4 cellular contexts compared by ENCODE assay signal in the genomic region with DNA sequence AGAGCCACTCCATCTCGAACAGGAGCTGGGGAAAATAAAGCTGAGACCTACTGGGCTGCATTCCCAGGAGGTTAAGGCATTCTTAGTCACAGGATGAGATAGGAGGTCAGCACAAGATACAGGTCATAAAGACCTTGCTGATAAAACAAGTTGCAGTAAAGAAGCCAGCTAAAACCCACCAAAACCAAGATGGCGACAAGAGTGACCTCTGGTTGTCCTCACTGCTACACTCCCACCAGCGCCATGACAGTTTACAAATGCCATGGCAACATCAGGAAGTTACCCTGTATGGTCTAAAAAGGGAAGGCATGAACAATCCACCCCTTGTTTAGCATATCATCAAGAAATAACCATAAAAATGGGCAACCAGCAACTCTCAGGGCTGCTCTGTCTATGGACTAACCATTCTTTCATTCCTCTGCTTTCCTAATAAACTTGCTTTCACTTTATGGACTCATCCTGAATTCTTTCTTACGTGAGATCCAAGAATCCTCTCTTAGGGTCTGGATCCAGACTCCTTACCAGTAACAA. TPM values are rescaled to one million over a fixed set of nuclear protein-coding genes. Genes with fewer than 3 reads are reported as not detected.
"Had no signal": no experiment of that assay in that cellular context is flagged by ENCODE, and none has a peak within 500 bp of the region (broad histone marks: within the 10 kb centered on the region; RNA-seq: fewer than 3 reads in every experiment).

No MANE protein-coding gene starts in this region.

RNA-seq across cellular contexts. Expression of a gene that starts 24.0 kb away (rescaled TPM):
- total RNA-seq: esophagus muscularis mucosa, gastrocnemius medialis, left ventricle myocardium superior, mononuclear cell had no signal
